In the genomic region with DNA sequence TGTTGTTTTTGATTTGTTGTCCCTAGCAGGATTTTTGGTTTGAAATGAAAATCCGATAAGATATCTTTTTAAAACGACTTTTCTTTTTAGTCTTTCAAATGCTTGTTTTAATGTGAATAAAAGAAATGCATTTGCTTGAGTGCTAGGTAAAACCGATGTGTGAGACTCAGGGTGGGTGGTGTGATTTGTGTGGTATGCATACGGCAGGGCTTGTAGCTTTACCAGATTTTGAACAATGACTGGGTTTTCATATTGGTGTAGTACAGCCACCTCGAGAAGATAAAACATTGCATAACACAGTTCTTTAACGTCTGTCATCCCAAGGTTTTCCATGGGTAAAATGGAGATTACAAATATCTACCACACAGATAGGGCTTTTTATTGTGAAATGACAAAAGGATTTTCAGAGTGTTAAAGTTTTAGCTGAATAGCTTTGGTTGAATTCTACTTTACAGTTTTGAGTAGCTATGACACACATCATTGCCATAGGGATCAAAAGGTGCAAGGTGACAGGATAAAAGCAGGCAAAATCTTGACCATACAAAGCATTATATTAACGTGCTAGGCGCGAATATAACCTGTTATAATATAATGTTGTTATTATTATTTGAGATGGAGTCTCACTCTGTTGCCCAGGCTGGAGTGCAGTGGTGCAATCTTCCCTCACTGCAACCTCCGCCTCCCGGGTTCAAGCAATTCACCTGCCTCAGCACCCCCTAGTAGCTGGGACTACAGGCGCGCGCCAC, we compare ENCODE assay signal across 8 cellular contexts. TPM values are rescaled to one million over a fixed set of nuclear protein-coding genes. Genes with fewer than 3 reads are reported as not detected.
DNase-seq lines count a peak whose midpoint lies in the region; ATAC-seq and TF ChIP-seq lines count a peak whose summit lies in the region.

No MANE protein-coding gene starts in this region.

- DNase-seq in heart left ventricle: no peak
- DNase-seq in left cardiac atrium: no peak
- no peak for DNase-seq in activated naive CD4-positive, alpha-beta T cell treated with anti-CD3 and anti-CD28 coated beads, Interleukin-2, amount 50 U/mL, for 72 hours (ENCODE audit: low spot score in 2 of 2)
- DNase-seq in GM10248 (ENCODE audit: extremely low spot score): no peak
- DNase-seq in HT-29 (ENCODE audit: low spot score): no peak

- H3K4me3 ChIP-seq in heart left ventricle (peak overlapping the region in 11 of 12 donors; percentile 70 to 99 (median 93)), mesodermal cell (ENCODE audit: extremely low read depth, insufficient read depth, low read length, poor library complexity, severe bottlenecking) (peak overlapping the region; percentile 83), urinary bladder (ENCODE audit: low read depth, low read length) (peak overlapping the region; percentile 90)

- intact Hi-C loops in heart left ventricle (cut with DNase I) (loop anchor here in 8 of 10 donors (1.0 to 10.0 kb wide), 9 partner anchors 31 to 108 kb away; partner anchors contain the start of gene PAIP2B (in 6 of the 8)), left cardiac atrium (cut with DNase I) (no loop called here)

- TF ChIP-seq POLR2A in heart left ventricle (IDR thresholded peaks at IDR 0.05): no peak

- H3K36me3 ChIP-seq in heart left ventricle (peaks cover 0 to 9% (median 4%) of the 10 kb centered on the region in 9 donors), mesodermal cell (ENCODE audit: control insufficient read depth, insufficient read depth, low read length) (peaks cover 20% of the 10 kb centered on the region), urinary bladder (ENCODE audit: insufficient read depth) (no peaks in the 10 kb centered on the region)

- H3K9me3 ChIP-seq in heart left ventricle (peaks cover 0 to 4% (median 0%) of the 10 kb centered on the region in 12 donors), mesodermal cell (ENCODE audit: control insufficient read depth, low read length) (no peaks in the 10 kb centered on the region)

- H3K27ac ChIP-seq in heart left ventricle: peak overlapping the region in 8 of 12 donors; percentile 17 to 96 (median 92)
- H3K27ac ChIP-seq in mesodermal cell (ENCODE audit: low read depth, low read length, severe bottlenecking): no peak overlapping the region
- H3K27ac ChIP-seq in urinary bladder (ENCODE audit: low read depth): no peak overlapping the region

- no peak for ATAC-seq in heart left ventricle
- ATAC-seq in left cardiac atrium: no peak
- ATAC-seq in activated naive CD4-positive, alpha-beta T cell treated with anti-CD3 and anti-CD28 coated beads, Interleukin-2, amount 50 U/mL, for 72 hours: no peak
- ATAC-seq in HG02678 (IDR thresholded peaks at IDR 0.05; ENCODE audit: unreplicated experiment): no peak

- peak overlapping the region; percentile 94 to 96 for H3K27ac Mint-ChIP-seq in activated naive CD4-positive, alpha-beta T cell treated with anti-CD3 and anti-CD28 coated beads, Interleukin-2, amount 50 U/mL, for 72 hours

- WGBS in heart left ventricle, 4 donors: 55 to 60% (median 57%) methylated on average over 14 of the region's 14 CpGs
- WGBS in mesodermal cell (ENCODE audit: insufficient coverage in 2 of 2), 2 experiments: 57 to 73% methylated on average over 3 to 6 of the region's 14 CpGs
- 53% methylated on average over 14 of the region's 14 CpGs for WGBS in urinary bladder

- TF ChIP-seq CTCF in heart left ventricle (IDR thresholded peaks at IDR 0.05) (no peak), GM10248 (IDR thresholded peaks at IDR 0.05; ENCODE audit: control extremely low read depth, extremely low read depth, low read depth, missing control alignments) (no peak)

- CTCF ChIA-PET in GM10248 (lab: Yijun Ruan, JAX): interaction anchor here (0.9 to 5.0 kb wide), 21 partner anchors 9 to 346 kb away, joined by 3 to 27 read pairs (median 6); no protein-coding TSS in a partner anchor

- H3K27me3 ChIP-seq in heart left ventricle: no peaks in the 10 kb centered on the region

- peaks cover 26 to 27% of the 10 kb centered on the region in 2 donors for H3K36me3 Mint-ChIP-seq in activated naive CD4-positive, alpha-beta T cell treated with anti-CD3 and anti-CD28 coated beads, Interleukin-2, amount 50 U/mL, for 72 hours

- POLR2A ChIA-PET in GM10248 (lab: Yijun Ruan, JAX): interaction anchor here (1.0 to 1.2 kb wide), 2 partner anchors 104 to 1416 kb away, joined by 4 to 12 read pairs; partner anchors contain the start of gene PAIP2B

- peaks cover 0 to 38% (median 26%) of the 10 kb centered on the region in 12 donors for H3K4me1 ChIP-seq in heart left ventricle
- peaks cover 6% of the 10 kb centered on the region for H3K4me1 ChIP-seq in mesodermal cell (ENCODE audit: control insufficient read depth, insufficient read depth, low read length, poor library complexity, severe bottlenecking)
- peaks cover 3% of the 10 kb centered on the region for H3K4me1 ChIP-seq in urinary bladder (ENCODE audit: insufficient read depth)

- H3K9me3 Mint-ChIP-seq in activated naive CD4-positive, alpha-beta T cell treated with anti-CD3 and anti-CD28 coated beads, Interleukin-2, amount 50 U/mL, for 72 hours: no peaks in the 10 kb centered on the region

RNA-seq across cellular contexts. Expression of gene ZNF638, which starts 0.8 kb away (rescaled TPM):
- total RNA-seq in heart left ventricle (100 to 1,000 TPM in 1 of 9 donors, 10 to 100 TPM in 8; 61.1 to 100 (median 84.1) TPM), left cardiac atrium (10 to 100 TPM; 68.7 to 72.8 TPM), urinary bladder (492 TPM)
- polyA plus RNA-seq in heart left ventricle (100 to 1,000 TPM in 1 of 2 donors, 10 to 100 TPM in 1; 48.6 to 118 TPM), urinary bladder (69.3 TPM)
- 100 to 1,000 TPM; 111 to 126 TPM for total RNA-seq in activated naive CD4-positive, alpha-beta T cell treated with anti-CD3 and anti-CD28 coated beads, Interleukin-2, amount 50 U/mL, for 72 hours
- polyA plus RNA-seq in mesodermal cell (2013, experiment 1 of 2): 103 TPM
- 104 TPM for polyA plus RNA-seq in mesodermal cell (2013, experiment 2 of 2)
- total RNA-seq in HT-29 (2014; rRNA removed; shearing (Covaris generic)): 62.5 and 67.9 TPM in 2 replicates

Comparison
In these comparisons a context has a peak if more than half of its experiments do, and no peak if none do; other contexts are left out.
1. intact Hi-C loops: an anchor here in heart left ventricle (1.0 to 10.0 kb wide); none called in left cardiac atrium.
2. H3K27ac ChIP-seq: peak in heart left ventricle (8 of 12); none in mesodermal cell (single experiment) and urinary bladder (single experiment).
3. Peak in every context shown above with its lines, with median percentiles within 50 percentile points of each other: H3K4me3 ChIP-seq.